21 cellular contexts compared by ENCODE assay signal in the genomic region with DNA sequence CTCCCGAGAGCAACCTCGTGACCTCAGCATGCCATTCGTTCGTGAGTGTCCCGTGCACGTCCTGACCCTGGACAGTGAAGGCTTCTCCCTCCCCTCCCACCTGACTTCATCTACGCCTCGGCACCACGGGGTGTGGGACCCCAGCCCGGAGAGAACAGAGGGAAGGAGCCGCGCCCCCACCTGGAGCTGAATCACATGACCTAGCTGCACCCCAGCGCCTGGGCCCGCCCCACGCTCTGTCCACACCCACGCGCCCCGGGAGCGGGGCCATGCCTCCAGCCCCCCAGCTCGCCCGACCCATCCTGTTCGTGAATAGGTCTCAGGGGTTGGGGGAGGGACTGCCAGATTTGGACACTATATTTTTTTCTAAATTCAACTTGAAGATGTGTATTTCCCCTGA. TPM values are rescaled to one million over a fixed set of nuclear protein-coding genes. Genes with fewer than 3 reads are reported as not detected.
DNase-seq lines count a peak whose midpoint lies in the region; ATAC-seq and TF ChIP-seq lines count a peak whose summit lies in the region.
"Had no signal": no experiment of that assay in that cellular context is flagged by ENCODE, and none has a peak within 500 bp of the region (broad histone marks: within the 10 kb centered on the region; RNA-seq: fewer than 3 reads in every experiment).

No MANE protein-coding gene starts in this region.

- no peak overlapping the region for H3K27ac Mint-ChIP-seq in WTC11
- no peak overlapping the region for H3K27ac Mint-ChIP-seq in stimulated activated memory B cell treated with anti-CD40 and anti-IgM and Interleukin-4, amounts not matched to agents 10 μg/mL and 1 μg/mL and 100 μg/mL, for 72 hours
- H3K27ac Mint-ChIP-seq: CD4-positive, alpha-beta T cell had no signal

- no peak for TF ChIP-seq CTCF in WTC11 (IDR thresholded peaks at IDR 0.05)
- TF ChIP-seq CTCF in lower lobe of right lung (IDR thresholded peaks at IDR 0.05): no peak

- no peaks in the 10 kb centered on the region for H3K4me1 Mint-ChIP-seq in WTC11
- no peaks in the 10 kb centered on the region for H3K4me1 Mint-ChIP-seq in stimulated activated memory B cell treated with anti-CD40 and anti-IgM and Interleukin-4, amounts not matched to agents 10 μg/mL and 1 μg/mL and 100 μg/mL, for 72 hours

- H3K9me3 Mint-ChIP-seq in WTC11: no peaks in the 10 kb centered on the region
- H3K9me3 Mint-ChIP-seq in stimulated activated memory B cell treated with anti-CD40 and anti-IgM and Interleukin-4, amounts not matched to agents 10 μg/mL and 1 μg/mL and 100 μg/mL, for 72 hours: no peaks in the 10 kb centered on the region
- H3K9me3 Mint-ChIP-seq: CD4-positive, alpha-beta T cell had no signal

- H3K9me3 ChIP-seq in right cardiac atrium (ENCODE audit: control insufficient read depth, low read length) (no peaks in the 10 kb centered on the region), lower lobe of right lung (no peaks in the 10 kb centered on the region), HAP-1 (no peaks in the 10 kb centered on the region; the same call in 1 of the 2 replicates)
- H3K9me3 ChIP-seq: A549; BLaER1 treated with 17β-estradiol and CSF1 and Interleukin-3, amounts not matched to agents 10 nM and 100 nM had no signal

- in situ Hi-C loops in HAP-1 (cut with MboI; ENCODE audit: low sequenced_read_pairs): no loop called here

- POLR2A ChIA-PET in WTC11 (lab: Charles Lee): no interaction called here

- H3K27ac ChIP-seq in right cardiac atrium (ENCODE audit: low read length): no peak overlapping the region
- no peak overlapping the region for H3K27ac ChIP-seq in lower lobe of right lung
- H3K27ac ChIP-seq: SK-N-MC had no signal

- intact Hi-C loops in right cardiac atrium (cut with DNase I): no loop called here
- intact Hi-C loops in left ventricle myocardium superior (cut with micrococcal nuclease): no loop called here
- intact Hi-C loops in lower lobe of right lung (cut with DNase I): no loop called here

- H3K36me3 ChIP-seq in lower lobe of right lung: peaks cover 36% of the 10 kb centered on the region
- no peaks in the 10 kb centered on the region for H3K36me3 ChIP-seq in HAP-1 (replicated peaks)

- no peaks in the 10 kb centered on the region for H3K27me3 Mint-ChIP-seq in WTC11 (ENCODE audit: low read depth)
- H3K27me3 Mint-ChIP-seq in stimulated activated memory B cell treated with anti-CD40 and anti-IgM and Interleukin-4, amounts not matched to agents 10 μg/mL and 1 μg/mL and 100 μg/mL, for 72 hours: no peaks in the 10 kb centered on the region
- H3K27me3 Mint-ChIP-seq: CD4-positive, alpha-beta T cell had no signal

- H3K4me1 ChIP-seq in right cardiac atrium (ENCODE audit: control insufficient read depth, insufficient read depth, low read length) (no peaks in the 10 kb centered on the region), lower lobe of right lung (no peaks in the 10 kb centered on the region), HAP-1 (no peaks in the 10 kb centered on the region)
- H3K4me1 ChIP-seq: A549; BLaER1 treated with 17β-estradiol and CSF1 and Interleukin-3, amounts not matched to agents 10 nM and 100 nM had no signal

- H3K36me3 Mint-ChIP-seq in WTC11: no peaks in the 10 kb centered on the region
- H3K36me3 Mint-ChIP-seq in stimulated activated memory B cell treated with anti-CD40 and anti-IgM and Interleukin-4, amounts not matched to agents 10 μg/mL and 1 μg/mL and 100 μg/mL, for 72 hours: no peaks in the 10 kb centered on the region

- CTCF ChIA-PET in WTC11 (lab: Charles Lee): no interaction called here

- DNase-seq in right cardiac atrium: peak in 2 of 3 donors; percentile 51 to 52
- DNase-seq in left ventricle myocardium superior: no peak
- no peak for DNase-seq in WTC11 (ENCODE audit: low spot score)
- DNase-seq in lower lobe of right lung: peak; percentile 38
- no peak for DNase-seq in NCI-H2171 (lab: John Stamatoyannopoulos, UW)
- no peak for DNase-seq in HAP-1 (ENCODE audit: low spot score in 2 of 2)
- DNase-seq: AML-193; CD4-positive, alpha-beta T cell; GOT3; KG1; MM.1S; NCI-H446 treated with DMSO at 0.1 percent for 48 hours; NCI-H526; NCI-H82; RPMI8226; SIG-M5 had no signal

- 88% methylated on average over 22 of the region's 22 CpGs for WGBS in right cardiac atrium

- no peak overlapping the region for H3K4me3 Mint-ChIP-seq in WTC11
- H3K4me3 Mint-ChIP-seq in stimulated activated memory B cell treated with anti-CD40 and anti-IgM and Interleukin-4, amounts not matched to agents 10 μg/mL and 1 μg/mL and 100 μg/mL, for 72 hours: no peak overlapping the region
- H3K4me3 Mint-ChIP-seq: CD4-positive, alpha-beta T cell had no signal

- ATAC-seq in right cardiac atrium: peak; percentile 4 to 12
- no peak for ATAC-seq in left ventricle myocardium superior
- ATAC-seq in WTC11: no peak
- ATAC-seq in lower lobe of right lung: no peak
- ATAC-seq in stimulated activated memory B cell treated with anti-CD40 and anti-IgM and Interleukin-4, amounts not matched to agents 10 μg/mL and 1 μg/mL and 100 μg/mL, for 72 hours: peak; percentile 28
- ATAC-seq: A549, HCT116 had no signal

- H3K27me3 ChIP-seq in right cardiac atrium (ENCODE audit: control insufficient read depth, insufficient read depth) (no peaks in the 10 kb centered on the region), lower lobe of right lung (ENCODE audit: low read depth) (no peaks in the 10 kb centered on the region), HAP-1 (ENCODE audit: low read depth) (no peaks in the 10 kb centered on the region)

- H3K4me3 ChIP-seq in right cardiac atrium (ENCODE audit: low read length) (no peak overlapping the region), lower lobe of right lung (no peak overlapping the region), HAP-1 (no peak overlapping the region)
- H3K4me3 ChIP-seq: A549; BLaER1 treated with 17β-estradiol and CSF1 and Interleukin-3, amounts not matched to agents 10 nM and 100 nM; SK-N-MC had no signal

TF ChIP-seq in WTC11, 78 proteins besides CTCF, POLR2A, EP300 and RAD21:
- TF ChIP-seq FOXP1 (CRISPR knock-in tag; IDR thresholded peaks at IDR 0.05; ENCODE audit: borderline replicate concordance): no peak
- TF ChIP-seq, protein P1, sequence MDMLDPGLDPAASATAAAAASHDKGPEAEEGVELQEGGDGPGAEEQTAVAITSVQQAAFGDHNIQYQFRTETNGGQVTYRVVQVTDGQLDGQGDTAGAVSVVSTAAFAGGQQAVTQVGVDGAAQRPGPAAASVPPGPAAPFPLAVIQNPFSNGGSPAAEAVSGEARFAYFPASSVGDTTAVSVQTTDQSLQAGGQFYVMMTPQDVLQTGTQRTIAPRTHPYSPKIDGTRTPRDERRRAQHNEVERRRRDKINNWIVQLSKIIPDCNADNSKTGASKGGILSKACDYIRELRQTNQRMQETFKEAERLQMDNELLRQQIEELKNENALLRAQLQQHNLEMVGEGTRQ (CRISPR knock-in tag; IDR thresholded peaks at IDR 0.05): 0 out of 2 replicates have a peak, but pooled peaks have one; percentile 21

RNA-seq across cellular contexts. Expression of a gene that starts 38.3 kb away (rescaled TPM):
- total RNA-seq in right cardiac atrium (not detected), left ventricle myocardium superior (not detected), WTC11 (2021) (not detected in 3 replicates), lower lobe of right lung (not detected)
- 0.72 TPM for polyA plus RNA-seq in right cardiac atrium
- total RNA-seq: CD4-positive, alpha-beta T cell had no signal
- polyA plus RNA-seq: A549 had no signal

Comparison
In these comparisons a context has a peak if more than half of its experiments do, and no peak if none do; other contexts are left out.
1. ATAC-seq: peak in right cardiac atrium (2 of 2) and stimulated activated memory B cell treated with anti-CD40 and anti-IgM and Interleukin-4, amounts not matched to agents 10 μg/mL and 1 μg/mL and 100 μg/mL, for 72 hours (single experiment); none in left ventricle myocardium superior (single experiment), WTC11 (single experiment) and lower lobe of right lung (0 of 2).
2. DNase-seq: peak in right cardiac atrium (2 of 3) and lower lobe of right lung (single experiment); none in left ventricle myocardium superior (single experiment), WTC11 (single experiment), NCI-H2171 (single experiment) and HAP-1 (0 of 2).